ENCODE assay signal across 7 cellular contexts in genomic region chr12:51269174-51270066, GRCh38. TPM values are rescaled to one million over a fixed set of nuclear protein-coding genes. Genes with fewer than 3 reads are reported as not detected.
A peak's percentile ranks its signal among the peaks of the same experiment; 100 is the strongest.
DNase-seq lines count a peak whose midpoint lies in the region; ATAC-seq and TF ChIP-seq lines count a peak whose summit lies in the region.

No MANE protein-coding gene starts in this region.

- H3K4me1 Mint-ChIP-seq in activated naive CD4-positive, alpha-beta T cell treated with anti-CD3 and anti-CD28 coated beads, Interleukin-2, amount 50 U/mL, for 24 hours: peaks cover 31% of the 10 kb centered on the region

- H3K36me3 Mint-ChIP-seq in activated naive CD4-positive, alpha-beta T cell treated with anti-CD3 and anti-CD28 coated beads, Interleukin-2, amount 50 U/mL, for 24 hours: peaks cover 2% of the 10 kb centered on the region

- peaks cover 33% of the 10 kb centered on the region for H3K27me3 ChIP-seq in left ventricle myocardium inferior (ENCODE audit: low read depth)
- peaks cover 8 to 30% (median 15%) of the 10 kb centered on the region in 3 donors for H3K27me3 ChIP-seq in gastrocnemius medialis

- H3K27ac ChIP-seq in left ventricle myocardium inferior (replicated peaks): peak overlapping the region; percentile 88
- H3K27ac ChIP-seq in gastrocnemius medialis: peak overlapping the region in 3 of 4 donors; percentile 43 to 74 (median 61)

- TF ChIP-seq CTCF in left ventricle myocardium inferior (IDR thresholded peaks at IDR 0.05; ENCODE audit: borderline replicate concordance) (peak; percentile 51), gastrocnemius medialis (IDR thresholded peaks at IDR 0.05 in 4 of 5, conservative IDR thresholded peaks at IDR 0.05 in 1 of 5) (peak in 4 of 5 experiments; percentile 22 to 47 (median 42))

- H3K36me3 ChIP-seq in left ventricle myocardium inferior: no peaks in the 10 kb centered on the region
- H3K36me3 ChIP-seq in gastrocnemius medialis: no peaks in the 10 kb centered on the region

- H3K27me3 Mint-ChIP-seq in activated naive CD4-positive, alpha-beta T cell treated with anti-CD3 and anti-CD28 coated beads, Interleukin-2, amount 50 U/mL, for 24 hours: no peaks in the 10 kb centered on the region

- no peaks in the 10 kb centered on the region for H3K9me3 Mint-ChIP-seq in activated naive CD4-positive, alpha-beta T cell treated with anti-CD3 and anti-CD28 coated beads, Interleukin-2, amount 50 U/mL, for 24 hours

- ATAC-seq in GM18498 (IDR thresholded peaks at IDR 0.05; ENCODE audit: unreplicated experiment) (peak; percentile 33), HG03025 (IDR thresholded peaks at IDR 0.05; ENCODE audit: low FRiP score, unreplicated experiment) (peak; percentile 37), gastrocnemius medialis (peak; percentile 38 to 62)

- peak overlapping the region; percentile 84 for H3K4me3 ChIP-seq in left ventricle myocardium inferior
- H3K4me3 ChIP-seq in gastrocnemius medialis: peak overlapping the region; percentile 66 to 93 (median 73)

- H3K9me3 ChIP-seq in left ventricle myocardium inferior (replicated peaks): no peaks in the 10 kb centered on the region
- no peaks in the 10 kb centered on the region for H3K9me3 ChIP-seq in gastrocnemius medialis

- no peak for TF ChIP-seq POLR2A in gastrocnemius medialis (IDR thresholded peaks at IDR 0.05)

- peak; percentile 84 for DNase-seq in RPMI8226
- DNase-seq in left ventricle myocardium inferior: peak; percentile 27
- DNase-seq in gastrocnemius medialis: no peak
- DNase-seq in anterior cingulate cortex (lab: John Stamatoyannopoulos, UW): no peak

- H3K27ac Mint-ChIP-seq in activated naive CD4-positive, alpha-beta T cell treated with anti-CD3 and anti-CD28 coated beads, Interleukin-2, amount 50 U/mL, for 24 hours: peak overlapping the region; percentile 53

- peak overlapping the region; percentile 86 for H3K4me3 Mint-ChIP-seq in activated naive CD4-positive, alpha-beta T cell treated with anti-CD3 and anti-CD28 coated beads, Interleukin-2, amount 50 U/mL, for 24 hours

- in situ Hi-C loops in gastrocnemius medialis (cut with MboI; ENCODE audit: low sequenced_read_pairs in 4 of 4): loop anchor here in 2 of 4 donors (5.0 to 25.0 kb wide), 3 partner anchors 73 to 268 kb away; partner anchors contain the start of gene CELA1 (in 1 of the 2)

- H3K4me1 ChIP-seq in left ventricle myocardium inferior (peaks cover 27% of the 10 kb centered on the region), gastrocnemius medialis (peaks cover 0 to 6% of the 10 kb centered on the region in 2 donors)

- intact Hi-C loops in left ventricle myocardium inferior (cut with micrococcal nuclease) (loop anchor here (2.0 kb wide), 1 partner anchor 69 kb away; no protein-coding TSS in a partner anchor), gastrocnemius medialis (cut with DNase I; ENCODE audit: low total_unique reads) (loop anchor here (2.0 to 5.0 kb wide), 2 partner anchors 71 to 263 kb away; no protein-coding TSS in a partner anchor)

RNA-seq across cellular contexts. Expression of gene SMAGP, which starts 0.8 kb away (rescaled TPM):
- total RNA-seq in left ventricle myocardium inferior (3.3 TPM), gastrocnemius medialis (1 to 10 TPM; 1.7 to 3.5 (median 2.5) TPM)

RNA-seq across cellular contexts. Expression of gene DAZAP2, which starts 30.8 kb away (rescaled TPM):
- total RNA-seq in left ventricle myocardium inferior (179 TPM), gastrocnemius medialis (100 to 1,000 TPM; 204 to 274 (median 246) TPM)

RNA-seq across cellular contexts. Expression of gene POU6F1, which starts 51.6 kb away (rescaled TPM):
- total RNA-seq in left ventricle myocardium inferior (9.9 TPM), gastrocnemius medialis (10 to 100 TPM in 2 of 4 donors, 1 to 10 TPM in 2; 8.1 to 11.1 (median 9.9) TPM)

RNA-seq across cellular contexts. Expression of gene BIN2, which starts 54.6 kb away (rescaled TPM):
- 1.6 TPM for total RNA-seq in left ventricle myocardium inferior
- total RNA-seq in gastrocnemius medialis: 1 to 10 TPM in 3 of 4 donors, under 1 TPM in 1; 0.87 to 1.3 (median 1.2) TPM

Comparison
In these comparisons a context has a peak if more than half of its experiments do, and no peak if none do; other contexts are left out.
1. DNase-seq: peak in RPMI8226 (single experiment) and left ventricle myocardium inferior (single experiment); none in gastrocnemius medialis (0 of 2) and anterior cingulate cortex (0 of 58).
2. Peak in every context shown above with its lines, with median percentiles within 50 percentile points of each other: ATAC-seq.